17 cellular contexts compared by ENCODE assay signal in the genomic region with DNA sequence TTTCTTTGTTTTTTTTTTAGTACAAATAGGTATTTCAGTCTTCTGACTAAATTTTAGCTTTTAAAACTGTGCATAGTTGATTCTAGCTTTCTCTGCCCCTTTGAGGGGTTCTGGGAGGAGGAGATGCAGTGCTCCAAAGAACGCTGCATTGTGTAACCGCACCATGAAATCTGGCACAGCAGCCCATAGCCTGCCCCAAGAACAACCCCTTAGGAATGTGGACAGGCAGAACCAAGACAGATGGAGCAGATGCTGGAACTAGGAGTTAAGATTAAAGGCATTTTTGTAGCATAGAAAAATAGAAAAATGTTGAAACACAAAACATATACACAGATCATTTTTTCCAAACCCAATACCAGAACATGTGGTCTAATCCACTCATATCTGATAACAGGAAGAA.
DNase-seq lines count a peak whose midpoint lies in the region; ATAC-seq and TF ChIP-seq lines count a peak whose summit lies in the region.
"Had no signal": no experiment of that assay in that cellular context is flagged by ENCODE, and none has a peak within 500 bp of the region (broad histone marks: within the 10 kb centered on the region; RNA-seq: fewer than 3 reads in every experiment).

No MANE protein-coding gene starts in this region.

- no peak for TF ChIP-seq POLR2A in gastrocnemius medialis (IDR thresholded peaks at IDR 0.05)

- H3K27ac ChIP-seq in right cardiac atrium (ENCODE audit: low read length) (no peak overlapping the region), gastrocnemius medialis (no peak overlapping the region), MM.1S (ENCODE audit: low read length) (no peak overlapping the region)
- H3K27ac ChIP-seq: BLaER1, colonic mucosa, RWPE1 had no signal

- intact Hi-C loops in right cardiac atrium (cut with DNase I), result no loop called here
- intact Hi-C loops in gastrocnemius medialis (cut with DNase I; ENCODE audit: low total_unique reads), result no loop called here

- H4K20me1 ChIP-seq in MM.1S (ENCODE audit: insufficient read depth, low read length), result no peaks in the 10 kb centered on the region
- H4K20me1 ChIP-seq: BLaER1 had no signal

- no peaks in the 10 kb centered on the region for H3K9me2 ChIP-seq in MM.1S (replicated peaks; ENCODE audit: insufficient read depth, low read length)

- in situ Hi-C loops in gastrocnemius medialis (cut with MboI; ENCODE audit: low sequenced_read_pairs in 4 of 4), result no loop called here
- in situ Hi-C loops in GM13977 (cut with MboI; ENCODE audit: low pct_unique_long_range_greater_than_20kb, low sequenced_read_pairs, unreplicated experiment), result no loop called here

- CTCF ChIA-PET in BJ (lab: Yijun Ruan, JAX), result no interaction called here

- no peak overlapping the region for H3K4me3 ChIP-seq in BJ (ENCODE audit: low read depth, low read length)
- no peak overlapping the region for H3K4me3 ChIP-seq in choroid plexus epithelial cell (ENCODE audit: low read depth, low read length)
- H3K4me3 ChIP-seq in right cardiac atrium (ENCODE audit: low read length), result no peak overlapping the region
- H3K4me3 ChIP-seq in gastrocnemius medialis, result no peak overlapping the region
- H3K4me3 ChIP-seq in MM.1S (ENCODE audit: low read length), result no peak overlapping the region
- H3K4me3 ChIP-seq: BLaER1, colonic mucosa had no signal

- DNase-seq in BJ (ENCODE audit: low read depth), result peak; percentile 21
- DNase-seq in choroid plexus epithelial cell (ENCODE audit: low read depth), result peak; percentile 90
- peak; percentile 78 to 89 (median 82) for DNase-seq in right cardiac atrium
- DNase-seq in gastrocnemius medialis, result peak in 1 of 2 donors; percentile 46
- DNase-seq in NCI-H748 (lab: John Stamatoyannopoulos, UW; ENCODE audit: unreplicated experiment), result no peak
- no peak for DNase-seq in MM.1S
- no peak for DNase-seq in GM13977 (ENCODE audit: low spot score)
- DNase-seq: activated CD4-positive, alpha-beta memory T cell treated with anti-CD3 and anti-CD28 coated beads, Interleukin-2, amount 10 ng/mL, durations not matched to agents 7 days and 5 days; activated naive CD4-positive, alpha-beta T cell treated with anti-CD3 and anti-CD28 coated beads for 36 hours; colonic mucosa; left colon; NCI-H1417 treated with DMSO at 0.1 percent for 48 hours; NCI-H526; T-helper 9 cell had no signal

- no peaks in the 10 kb centered on the region for H3K36me3 ChIP-seq in BJ (ENCODE audit: control insufficient read depth, insufficient read depth, low read length)
- no peaks in the 10 kb centered on the region for H3K36me3 ChIP-seq in gastrocnemius medialis
- no peaks in the 10 kb centered on the region for H3K36me3 ChIP-seq in MM.1S (replicated peaks; ENCODE audit: insufficient read depth, low read length)
- H3K36me3 ChIP-seq: BLaER1, colonic mucosa had no signal

- POLR2A ChIA-PET in BJ (lab: Charles Lee), result no interaction called here

- H3K4me1 ChIP-seq in right cardiac atrium (ENCODE audit: control insufficient read depth, insufficient read depth, low read length) (no peaks in the 10 kb centered on the region), gastrocnemius medialis (no peaks in the 10 kb centered on the region), MM.1S (ENCODE audit: low read length) (no peaks in the 10 kb centered on the region)
- H3K4me1 ChIP-seq: colonic mucosa had no signal

- H2AFZ ChIP-seq in MM.1S (ENCODE audit: low read length), result no peak overlapping the region

- no peaks in the 10 kb centered on the region for H3F3A ChIP-seq in MM.1S (ENCODE audit: insufficient read depth, low read length)

- TF ChIP-seq CTCF in BJ (IDR thresholded peaks at IDR 0.05; ENCODE audit: insufficient read depth, low read depth, low read length) (no peak), choroid plexus epithelial cell (conservative IDR thresholded peaks at IDR 0.05; ENCODE audit: low read depth, low read length) (no peak), gastrocnemius medialis (IDR thresholded peaks at IDR 0.05 in 4 of 5, conservative IDR thresholded peaks at IDR 0.05 in 1 of 5) (no peak), MM.1S (IDR thresholded peaks at IDR 0.05; ENCODE audit: low read length) (no peak), GM13977 (IDR thresholded peaks at IDR 0.05; ENCODE audit: extremely low read depth, insufficient read depth, missing control alignments) (no peak)

- peak; percentile 93 to 98 for ATAC-seq in right cardiac atrium
- ATAC-seq in gastrocnemius medialis, result peak; percentile 47 to 53
- ATAC-seq in HG02642 (IDR thresholded peaks at IDR 0.05; ENCODE audit: poor library complexity, unreplicated experiment), result no peak
- ATAC-seq: left colon had no signal

- H3K4me2 ChIP-seq in MM.1S (ENCODE audit: low read depth, low read length), result no peak overlapping the region
- H3K4me2 ChIP-seq: BLaER1 had no signal

- H3K9me3 ChIP-seq in right cardiac atrium (ENCODE audit: control insufficient read depth, low read length) (no peaks in the 10 kb centered on the region), gastrocnemius medialis (no peaks in the 10 kb centered on the region), MM.1S (replicated peaks; ENCODE audit: insufficient read depth, low read length) (no peaks in the 10 kb centered on the region)
- H3K9me3 ChIP-seq: BLaER1, colonic mucosa had no signal

- WGBS in right cardiac atrium, result 47% methylated on average over 2 of the region's 2 CpGs

- H3K27me3 ChIP-seq in BJ (ENCODE audit: control insufficient read depth, insufficient read depth, low read length) (no peaks in the 10 kb centered on the region), right cardiac atrium (ENCODE audit: control insufficient read depth, insufficient read depth) (no peaks in the 10 kb centered on the region), gastrocnemius medialis (no peaks in the 10 kb centered on the region), MM.1S (replicated peaks; ENCODE audit: insufficient read depth, low read length) (no peaks in the 10 kb centered on the region)
- H3K27me3 ChIP-seq: BLaER1, colonic mucosa had no signal

- H3K9ac ChIP-seq in MM.1S (ENCODE audit: low read length), result no peak overlapping the region
- H3K9ac ChIP-seq: BLaER1 had no signal

- H3K79me2 ChIP-seq in MM.1S (ENCODE audit: low read length), result no peaks in the 10 kb centered on the region

Comparison
In these comparisons a context has a peak if more than half of its experiments do, and no peak if none do; other contexts are left out.
1. DNase-seq: peak in BJ (single experiment), choroid plexus epithelial cell (single experiment) and right cardiac atrium (3 of 3); none in NCI-H748 (single experiment), MM.1S (single experiment) and GM13977 (single experiment).